In the genomic region with DNA sequence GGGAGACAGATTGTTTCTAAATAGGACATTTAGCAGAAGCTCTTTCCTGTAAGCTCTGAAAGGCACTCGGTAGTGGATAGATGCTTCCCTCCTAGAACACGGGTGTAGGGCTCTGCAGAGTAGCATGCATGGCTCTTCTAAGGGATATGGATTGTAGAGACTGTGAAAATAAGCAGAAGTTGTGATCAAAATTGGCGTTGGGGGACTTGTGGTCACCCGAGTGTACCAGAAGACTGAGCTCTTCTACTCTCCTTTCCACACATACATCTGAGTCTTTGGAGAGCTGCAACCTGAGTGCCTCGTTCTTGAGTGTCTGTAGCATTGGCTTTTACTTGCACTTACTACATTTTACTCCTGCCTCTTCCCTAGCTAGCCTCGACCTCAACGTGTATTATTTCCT, we compare ENCODE assay signal across 19 cellular contexts.
A peak's percentile ranks its signal among the peaks of the same experiment; 100 is the strongest.
DNase-seq lines count a peak whose midpoint lies in the region; ATAC-seq and TF ChIP-seq lines count a peak whose summit lies in the region.
"Had no signal": no experiment of that assay in that cellular context is flagged by ENCODE, and none has a peak within 500 bp of the region (broad histone marks: within the 10 kb centered on the region; RNA-seq: fewer than 3 reads in every experiment).

No MANE protein-coding gene starts in this region.

- TF ChIP-seq POLR2A in heart left ventricle (IDR thresholded peaks at IDR 0.05): no peak
- no peak for TF ChIP-seq POLR2A in NB4 (IDR thresholded peaks at IDR 0.05; ENCODE audit: extremely low read depth, insufficient read length)
- no peak for TF ChIP-seq POLR2A in gastrocnemius medialis (IDR thresholded peaks at IDR 0.05)

- peaks cover 13% of the 10 kb centered on the region for H3K4me1 Mint-ChIP-seq in WTC11

- peak overlapping the region; percentile 41; the same call in 1 of the 2 replicates for H3K27ac Mint-ChIP-seq in WTC11
- H3K27ac Mint-ChIP-seq: CD8-positive, alpha-beta T cell; GM23338 had no signal

- no peak overlapping the region for H3K4me3 Mint-ChIP-seq in WTC11
- H3K4me3 Mint-ChIP-seq: CD8-positive, alpha-beta T cell; GM23338 had no signal

- WGBS in heart left ventricle, 4 donors: 78 to 84% (median 82%) methylated on average over 7 of the region's 7 CpGs

- CTCF ChIA-PET in WTC11 (lab: Charles Lee): interaction anchor here (0.8 kb wide), 1 partner anchor 15 kb away, joined by 3 read pairs; no protein-coding TSS in a partner anchor

- H3K27me3 Mint-ChIP-seq in WTC11 (ENCODE audit: low read depth): no peaks in the 10 kb centered on the region

- POLR2A ChIA-PET in WTC11 (lab: Charles Lee): no interaction called here

- H3K4me1 ChIP-seq in heart left ventricle (peaks cover 0 to 44% (median 30%) of the 10 kb centered on the region in 12 donors), gastrocnemius medialis (peaks cover 32 to 59% of the 10 kb centered on the region in 2 donors)

- H3K9me3 ChIP-seq in heart left ventricle (no peaks in the 10 kb centered on the region), gastrocnemius medialis (no peaks in the 10 kb centered on the region)
- H3K9me3 ChIP-seq: BLaER1 had no signal

- intact Hi-C loops in heart left ventricle (cut with DNase I): loop anchor here in 1 of 10 donors (10.0 kb wide), 1 partner anchor 333 kb away; no protein-coding TSS in a partner anchor
- intact Hi-C loops in Right ventricle myocardium inferior (cut with DNase I): no loop called here
- intact Hi-C loops in gastrocnemius medialis (cut with DNase I; ENCODE audit: low total_unique reads): loop anchor here (5.0 kb wide), 1 partner anchor 596 kb away; no protein-coding TSS in a partner anchor

- DNase-seq in heart left ventricle (no peak), Right ventricle myocardium inferior (ENCODE audit: missing footprints) (no peak), NB4 (ENCODE audit: low read depth) (peak; percentile 39), WTC11 (ENCODE audit: low spot score) (no peak), gastrocnemius medialis (no peak), NCI-H187 treated with DMSO at 0.1 percent for 48 hours (lab: John Stamatoyannopoulos, UW) (no peak), brain microvascular endothelial cell (no peak)
- DNase-seq: CD8-positive, alpha-beta T cell; DMS79 treated with DMSO at 0.1 percent for 48 hours; GF-D8; NCI-H1092; NCI-H2227 treated with DMSO at 0.1 percent for 48 hours; NCI-H524; PC-3 had no signal

- no peaks in the 10 kb centered on the region for H3K36me3 ChIP-seq in heart left ventricle
- no peaks in the 10 kb centered on the region for H3K36me3 ChIP-seq in gastrocnemius medialis
- no peaks in the 10 kb centered on the region for H3K36me3 ChIP-seq in brain microvascular endothelial cell (replicated peaks)
- H3K36me3 ChIP-seq: BLaER1 had no signal

- no peaks in the 10 kb centered on the region for H3K9me3 Mint-ChIP-seq in WTC11
- H3K9me3 Mint-ChIP-seq: CD8-positive, alpha-beta T cell; GM23338 had no signal

- in situ Hi-C loops in gastrocnemius medialis (cut with MboI; ENCODE audit: low sequenced_read_pairs in 4 of 4): loop anchor here in 1 of 4 donors (10.0 kb wide), 1 partner anchor 593 kb away; no protein-coding TSS in a partner anchor
- in situ Hi-C loops in brain microvascular endothelial cell (cut with HindIII; ENCODE audit: low pct_ligation_motif_present, low sequenced_read_pairs): no loop called here

- H3K4me3 ChIP-seq in heart left ventricle (no peak overlapping the region), NB4 (ENCODE audit: low read depth, low read length) (no peak overlapping the region), gastrocnemius medialis (peak overlapping the region in 1 of 4 donors; percentile 30), brain microvascular endothelial cell (ENCODE audit: low read depth, low read length) (no peak overlapping the region)
- H3K4me3 ChIP-seq: BLaER1, GM23338 had no signal

- no peaks in the 10 kb centered on the region for H3K36me3 Mint-ChIP-seq in WTC11

- ATAC-seq in heart left ventricle: no peak
- no peak for ATAC-seq in Right ventricle myocardium inferior
- no peak for ATAC-seq in WTC11
- peak; percentile 27 to 32 for ATAC-seq in gastrocnemius medialis
- ATAC-seq in activated CD4-positive, CD25-positive, alpha-beta regulatory T cell treated with anti-CD3 and anti-CD28 coated beads, Interleukin-2, amount 50 U/mL, for 24 hours: no peak
- ATAC-seq: CD8-positive, alpha-beta T cell; HCT116; PC-3 had no signal

- TF ChIP-seq CTCF in heart left ventricle (IDR thresholded peaks at IDR 0.05): no peak
- no peak for TF ChIP-seq CTCF in NB4 (IDR thresholded peaks at IDR 0.05; ENCODE audit: low read depth, low read length)
- TF ChIP-seq CTCF in WTC11 (IDR thresholded peaks at IDR 0.05): no peak
- no peak for TF ChIP-seq CTCF in gastrocnemius medialis (IDR thresholded peaks at IDR 0.05 in 4 of 5, conservative IDR thresholded peaks at IDR 0.05 in 1 of 5)
- no peak for TF ChIP-seq CTCF in brain microvascular endothelial cell (IDR thresholded peaks at IDR 0.05; ENCODE audit: low read depth, low read length, missing control alignments)

- H3K27ac ChIP-seq in heart left ventricle: peak overlapping the region in 9 of 12 donors; percentile 21 to 69 (median 46)
- peak overlapping the region; percentile 80 to 91 (median 86) for H3K27ac ChIP-seq in gastrocnemius medialis
- H3K27ac ChIP-seq in brain microvascular endothelial cell: no peak overlapping the region
- H3K27ac ChIP-seq: BLaER1, HL-60 had no signal

- H3K27me3 ChIP-seq in heart left ventricle (no peaks in the 10 kb centered on the region), gastrocnemius medialis (no peaks in the 10 kb centered on the region), brain microvascular endothelial cell (replicated peaks) (no peaks in the 10 kb centered on the region)
- H3K27me3 ChIP-seq: BLaER1 had no signal

TF ChIP-seq in WTC11, 78 proteins besides CTCF, POLR2A, EP300 and RAD21 (continues in another document):
- TF ChIP-seq NFATC4 (CRISPR knock-in tag; IDR thresholded peaks at IDR 0.05) (no peak), FOXP1 (CRISPR knock-in tag; IDR thresholded peaks at IDR 0.05; ENCODE audit: borderline replicate concordance) (no peak), ZNF232 (CRISPR knock-in tag; IDR thresholded peaks at IDR 0.05) (no peak), ZBTB21 (CRISPR knock-in tag; IDR thresholded peaks at IDR 0.05; ENCODE audit: borderline replicate concordance) (no peak), FOXJ3 (CRISPR knock-in tag; IDR thresholded peaks at IDR 0.05; ENCODE audit: borderline replicate concordance) (no peak), NR1H2 (CRISPR knock-in tag; IDR thresholded peaks at IDR 0.05) (no peak), CREB1 (CRISPR knock-in tag; IDR thresholded peaks at IDR 0.05) (no peak), RELA (CRISPR knock-in tag; IDR thresholded peaks at IDR 0.05; ENCODE audit: borderline replicate concordance) (no peak), CBFB (CRISPR knock-in tag; IDR thresholded peaks at IDR 0.05; ENCODE audit: low read depth) (no peak), TEAD4 (CRISPR knock-in tag; IDR thresholded peaks at IDR 0.05) (no peak), AFF4 (CRISPR knock-in tag; IDR thresholded peaks at IDR 0.05; ENCODE audit: borderline replicate concordance) (no peak)
- TF ChIP-seq, protein P1, sequence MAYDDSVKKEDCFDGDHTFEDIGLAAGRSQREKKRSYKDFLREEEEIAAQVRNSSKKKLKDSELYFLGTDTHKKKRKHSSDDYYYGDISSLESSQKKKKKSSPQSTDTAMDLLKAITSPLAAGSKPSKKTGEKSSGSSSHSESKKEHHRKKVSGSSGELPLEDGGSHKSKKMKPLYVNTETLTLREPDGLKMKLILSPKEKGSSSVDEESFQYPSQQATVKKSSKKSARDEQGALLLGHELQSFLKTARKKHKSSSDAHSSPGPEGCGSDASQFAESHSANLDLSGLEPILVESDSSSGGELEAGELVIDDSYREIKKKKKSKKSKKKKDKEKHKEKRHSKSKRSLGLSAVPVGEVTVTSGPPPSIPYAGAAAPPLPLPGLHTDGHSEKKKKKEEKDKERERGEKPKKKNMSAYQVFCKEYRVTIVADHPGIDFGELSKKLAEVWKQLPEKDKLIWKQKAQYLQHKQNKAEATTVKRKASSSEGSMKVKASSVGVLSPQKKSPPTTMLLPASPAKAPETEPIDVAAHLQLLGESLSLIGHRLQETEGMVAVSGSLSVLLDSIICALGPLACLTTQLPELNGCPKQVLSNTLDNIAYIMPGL (CRISPR knock-in tag; IDR thresholded peaks at IDR 0.05): no peak

Comparison
In these comparisons a context has a peak if more than half of its experiments do, and no peak if none do; other contexts are left out.
1. ATAC-seq: peak in gastrocnemius medialis (2 of 2); none in heart left ventricle (0 of 4), Right ventricle myocardium inferior (single experiment), WTC11 (single experiment) and activated CD4-positive, CD25-positive, alpha-beta regulatory T cell treated with anti-CD3 and anti-CD28 coated beads, Interleukin-2, amount 50 U/mL, for 24 hours (0 of 2).